ENCODE assay signal across 11 cellular contexts in genomic region chr5:109888980-109889379, GRCh38.
"Had no signal": no experiment of that assay in that cellular context is flagged by ENCODE, and none has a peak within 500 bp of the region (broad histone marks: within the 10 kb centered on the region; RNA-seq: fewer than 3 reads in every experiment).

No MANE protein-coding gene starts in this region.

- H3K9ac ChIP-seq: GM23248 had no signal

- FAIRE-seq: H1, H54 had no signal

- ATAC-seq: GM23338, HCT116 had no signal

- H3K36me3 ChIP-seq: HAP-1 had no signal

- H3K4me2 ChIP-seq: GM23338 had no signal

- H3K27ac ChIP-seq: GM23248 had no signal

- H3K9me3 ChIP-seq: HAP-1 had no signal

- H3K4me1 ChIP-seq: HAP-1 had no signal

- DNase-seq: GM23248, GOT3, H7, H9, HCEC 1CT, HFFc6 had no signal

- H3K4me3 ChIP-seq: GM23248, GM23338, HAP-1 had no signal

- H2AFZ ChIP-seq: GM23248, GM23338 had no signal
